In genomic region chr1:70256664-70257063, GRCh38 we compare ENCODE assay signal across 19 cellular contexts. TPM values are rescaled to one million over a fixed set of nuclear protein-coding genes. Genes with fewer than 3 reads are reported as not detected.
DNase-seq lines count a peak whose midpoint lies in the region; ATAC-seq, FAIRE-seq and TF ChIP-seq lines count a peak whose summit lies in the region.
"Had no signal": no experiment of that assay in that cellular context is flagged by ENCODE, and none has a peak within 500 bp of the region (broad histone marks: within the 10 kb centered on the region; RNA-seq: fewer than 3 reads in every experiment).

No MANE protein-coding gene starts in this region.

- H3K27me3 ChIP-seq in right atrium auricular region (no peaks in the 10 kb centered on the region), K562 (ENCODE audit: control insufficient read depth in 2 of 2, insufficient read depth in 2 of 2, low read length in 2 of 2) (no peaks in the 10 kb centered on the region)

- CTCF ChIA-PET in K562 (lab: Yijun Ruan, JAX; ENCODE audit: low intra/inter-chr PET ratio): no interaction called here

- no peaks in the 10 kb centered on the region for H3K9me1 ChIP-seq in K562 (ENCODE audit: control insufficient read depth, insufficient read depth, low read length)

- no peak for TF ChIP-seq CTCF in right atrium auricular region (IDR thresholded peaks at IDR 0.05)
- TF ChIP-seq CTCF in K562 (IDR thresholded peaks at IDR 0.05 in 2 of 3, conservative IDR thresholded peaks at IDR 0.05 in 1 of 3; ENCODE audit: insufficient read depth in 2 of 3, low read depth in 1 of 3, low read length in 3 of 3): no peak

- no peaks in the 10 kb centered on the region for H3K79me2 ChIP-seq in K562 (ENCODE audit: control insufficient read depth, insufficient read depth, low read length)

- ATAC-seq in Right ventricle myocardium superior (ENCODE audit: poor library complexity): peak; percentile 57
- ATAC-seq in K562: peak; percentile 10
- ATAC-seq in left lobe of liver: peak; percentile 44
- ATAC-seq in HG02885 (IDR thresholded peaks at IDR 0.05; ENCODE audit: poor library complexity, unreplicated experiment): no peak
- ATAC-seq: GM23338, HCT116 had no signal

- no peak for TF ChIP-seq POLR2A in K562 (conservative IDR thresholded peaks at IDR 0.05)

- H3K9me3 ChIP-seq in right atrium auricular region (no peaks in the 10 kb centered on the region), K562 (replicated peaks; ENCODE audit: control insufficient read depth, insufficient read depth, low read depth, low read length) (no peaks in the 10 kb centered on the region)

- intact Hi-C loops in Right ventricle myocardium superior (cut with DNase I) (no loop called here), K562 (cut with micrococcal nuclease) (loop anchor here (10.0 kb wide), 1 partner anchor 258 kb away; no protein-coding TSS in a partner anchor)

- POLR2A ChIA-PET in K562 (lab: Yijun Ruan, JAX): interaction anchor here (0.8 to 1.4 kb wide), 7 partner anchors 10 to 156 kb away, joined by 3 to 5 read pairs (median 4); partner anchors contain the start of gene SRSF11

- H3K36me3 ChIP-seq in right atrium auricular region: peaks cover 16% of the 10 kb centered on the region
- H3K36me3 ChIP-seq in K562 (ENCODE audit: control insufficient read depth, insufficient read depth, low read length): peaks cover 22% of the 10 kb centered on the region; the same call in 2 of the 3 replicates

- BruUV-seq in K562 (replicated peaks; lab: Mats Ljungman, UMichigan): no TSS peak

- DNase-seq in Right ventricle myocardium superior (no peak), right atrium auricular region (ENCODE audit: low spot score) (no peak), K562 (ENCODE audit: extremely low read depth in 1 of 4, low spot score in 3 of 4) (no peak), left lobe of liver (ENCODE audit: low spot score) (no peak), hippocampal formation (lab: John Stamatoyannopoulos, UW) (no peak), DMS 273 (lab: John Stamatoyannopoulos, UW; ENCODE audit: unreplicated experiment) (no peak)
- DNase-seq: C1 segment of cervical spinal cord, DMS79, KBM-7, MV-4-11, NCI-H187 treated with DMSO at 0.1 percent for 48 hours, NCI-H226, NCI-H524, NCI-H82, OCI-M1 had no signal

- H3K4me1 ChIP-seq in right atrium auricular region: no peaks in the 10 kb centered on the region
- H3K4me1 ChIP-seq in K562 (replicated peaks in 1 of 2; ENCODE audit: control insufficient read depth in 2 of 2, insufficient read depth in 2 of 2, low read length in 2 of 2): no peaks in the 10 kb centered on the region

- H3K9ac ChIP-seq in K562 (ENCODE audit: insufficient read depth in 1 of 2, low read depth in 2 of 2, low read length in 2 of 2): no peak overlapping the region

- no peaks in the 10 kb centered on the region for H4K20me1 ChIP-seq in K562 (replicated peaks; ENCODE audit: control insufficient read depth, insufficient read depth, low read length)

- no peak overlapping the region for H2AFZ ChIP-seq in K562 (ENCODE audit: low read depth, low read length)
- H2AFZ ChIP-seq: GM23338 had no signal

- FAIRE-seq in K562 (lab: Jason Lieb, UNC): peak; percentile 58
- FAIRE-seq: D721Med had no signal

- TF ChIP-seq RAD21 in K562 (CRISPR knock-in tag; conservative IDR thresholded peaks at IDR 0.05 in 1 of 2, IDR thresholded peaks at IDR 0.05 in 1 of 2): no peak

- H3K27ac ChIP-seq in right atrium auricular region (no peak overlapping the region), K562 (ENCODE audit: extremely low read depth, low read depth, low read length) (no peak overlapping the region)

- H3K4me2 ChIP-seq in K562 (ENCODE audit: insufficient read depth, low read length): no peak overlapping the region
- H3K4me2 ChIP-seq: GM23338 had no signal

- no peak for TF ChIP-seq EP300 in K562 (IDR thresholded peaks at IDR 0.05; ENCODE audit: low read length)

- no peak overlapping the region for H3K4me3 ChIP-seq in right atrium auricular region
- no peak overlapping the region for H3K4me3 ChIP-seq in K562
- H3K4me3 ChIP-seq: GM23338 had no signal

- in situ Hi-C loops in K562 (cut with MboI): no loop called here

- 27% methylated on average over 1 of the region's 1 CpG for WGBS in K562 (ENCODE audit: insufficient coverage, low coverage, missing lambda C conversion rate)

TF ChIP-seq in K562, 482 proteins besides CTCF, POLR2A, EP300 and RAD21:
- TF ChIP-seq NR0B1 (IDR thresholded peaks at IDR 0.05; ENCODE audit: partially characterized antibody) (no peak), CEBPG (CRISPR knock-in tag; IDR thresholded peaks at IDR 0.05) (0 out of 2 replicates have a peak, but pooled peaks have one; percentile 39), CEBPG (tag; conservative IDR thresholded peaks at IDR 0.05 in 1 of 2, IDR thresholded peaks at IDR 0.05 in 1 of 2) (no peak)

RNA-seq across cellular contexts. Expression of gene SRSF11, which starts 35.5 kb away (rescaled TPM):
- total RNA-seq in Right ventricle myocardium superior: 48.0 TPM
- total RNA-seq in right atrium auricular region: 10 to 100 TPM; 38.4 to 47.9 TPM
- total RNA-seq in K562 (2011; cell fraction: chromatin; rRNA removed; ENCODE audit: low replicate concordance): 358 and 824 TPM in 2 replicates
- total RNA-seq in K562 (2011; cell fraction: nucleolus; rRNA removed): 166 and 191 TPM in 2 replicates
- total RNA-seq in K562 (2011; cell fraction: nucleoplasm; rRNA removed): 334 and 482 TPM in 2 replicates
- total RNA-seq in K562 (2014; rRNA removed): 133 and 148 TPM in 2 replicates
- total RNA-seq in K562 (2014; rRNA removed; fragmentation: Illumina TruSeq; extraction: Trizol): 190 and 214 TPM in 2 replicates
- total RNA-seq in K562 (2015; rRNA removed; fragmentation: Illumina TruSeq; extraction: Trizol): 235 and 249 TPM in 2 replicates
- 143 and 159 TPM in 2 replicates for total RNA-seq in K562 (2021)
- 418 and 455 TPM in 2 replicates for polyA plus RNA-seq in K562 (2011; rRNA removed)
- polyA plus RNA-seq in K562 (2011; cell fraction: cytosol; rRNA removed): 207 and 247 TPM in 2 replicates
- polyA plus RNA-seq in K562 (2011; cell fraction: nucleus; rRNA removed): 1,205 and 1,296 TPM in 2 replicates
- polyA plus RNA-seq in K562 (2012): 141 and 149 TPM in 2 replicates
- polyA plus RNA-seq in K562 (2014; fragmentation: Illumina TruSeq; extraction: Trizol): 200 and 253 TPM in 2 replicates
- polyA plus RNA-seq in K562 (2014; fragmentation: Nextera tagmentation; extraction: Ambion mirVana): 10 to 100 TPM; 76.9 to 79.2 TPM
- polyA plus RNA-seq in K562 (2014; rRNA removed): 203 and 243 TPM in 2 replicates
- 284 and 290 TPM in 2 replicates for polyA minus RNA-seq in K562 (2011; rRNA and poly(A)+ RNA removed)
- polyA minus RNA-seq in K562 (2011; cell fraction: cytosol; rRNA and poly(A)+ RNA removed): 110 and 120 TPM in 2 replicates
- polyA minus RNA-seq in K562 (2011; cell fraction: nucleus; rRNA and poly(A)+ RNA removed): 370 and 491 TPM in 2 replicates
- 54.7 TPM for total RNA-seq in left lobe of liver

RNA-seq across cellular contexts. Expression of gene LRRC40, which starts 51.3 kb away (rescaled TPM):
- total RNA-seq in Right ventricle myocardium superior (10.2 TPM), right atrium auricular region (10 to 100 TPM in 1 of 2 donors, 1 to 10 TPM in 1; 8.1 to 14.5 TPM), K562 (2014; rRNA removed) (14.4 and 16.1 TPM in 2 replicates), K562 (2014; rRNA removed; fragmentation: Illumina TruSeq; extraction: Trizol) (30.9 and 34.2 TPM in 2 replicates), K562 (2015; rRNA removed; fragmentation: Illumina TruSeq; extraction: Trizol) (27.1 and 31.4 TPM in 2 replicates), K562 (2021) (18.1 and 18.2 TPM in 2 replicates), left lobe of liver (8.3 TPM)
- 9.0 and 30.2 TPM in 2 replicates for total RNA-seq in K562 (2011; cell fraction: chromatin; rRNA removed; ENCODE audit: low replicate concordance)
- 4.3 and 5.8 TPM in 2 replicates for total RNA-seq in K562 (2011; cell fraction: nucleolus; rRNA removed)
- 10.1 and 12.4 TPM in 2 replicates for total RNA-seq in K562 (2011; cell fraction: nucleoplasm; rRNA removed)
- polyA plus RNA-seq in K562 (2011; rRNA removed) (24.9 and 33.7 TPM in 2 replicates), K562 (2014; fragmentation: Illumina TruSeq; extraction: Trizol) (23.3 and 28.5 TPM in 2 replicates), K562 (2014; fragmentation: Nextera tagmentation; extraction: Ambion mirVana) (10 to 100 TPM; 32.2 to 36.2 TPM), K562 (2014; rRNA removed) (19.9 and 20.4 TPM in 2 replicates)
- 3.9 and 11.4 TPM in 2 replicates for polyA plus RNA-seq in K562 (2011; cell fraction: cytosol; rRNA removed)
- polyA plus RNA-seq in K562 (2011; cell fraction: nucleus; rRNA removed): 6.1 and 9.9 TPM in 2 replicates
- polyA plus RNA-seq in K562 (2012): 13.8 and 16.1 TPM in 2 replicates
- polyA minus RNA-seq in K562 (2011; rRNA and poly(A)+ RNA removed): 29.6 and 33.5 TPM in 2 replicates
- 8.5 and 12.5 TPM in 2 replicates for polyA minus RNA-seq in K562 (2011; cell fraction: cytosol; rRNA and poly(A)+ RNA removed)
- 10.2 and 21.0 TPM in 2 replicates for polyA minus RNA-seq in K562 (2011; cell fraction: nucleus; rRNA and poly(A)+ RNA removed)
